ENCODE assay signal across 8 cellular contexts in genomic region chr14:61281186-61281676, GRCh38. TPM values are rescaled to one million over a fixed set of nuclear protein-coding genes. Genes with fewer than 3 reads are reported as not detected.
A peak's percentile ranks its signal among the peaks of the same experiment; 100 is the strongest.
DNase-seq lines count a peak whose midpoint lies in the region; ATAC-seq and TF ChIP-seq lines count a peak whose summit lies in the region.

A gene with protein sequence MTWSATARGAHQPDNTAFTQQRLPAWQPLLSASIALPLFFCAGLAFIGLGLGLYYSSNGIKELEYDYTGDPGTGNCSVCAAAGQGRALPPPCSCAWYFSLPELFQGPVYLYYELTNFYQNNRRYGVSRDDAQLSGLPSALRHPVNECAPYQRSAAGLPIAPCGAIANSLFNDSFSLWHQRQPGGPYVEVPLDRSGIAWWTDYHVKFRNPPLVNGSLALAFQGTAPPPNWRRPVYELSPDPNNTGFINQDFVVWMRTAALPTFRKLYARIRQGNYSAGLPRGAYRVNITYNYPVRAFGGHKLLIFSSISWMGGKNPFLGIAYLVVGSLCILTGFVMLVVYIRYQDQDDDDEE (minus strand): TSS chr14:61281338. CDS start chr14:61281147, 191 bp downstream.

- H3K56ac ChIP-seq in mesendoderm (ENCODE audit: low read length), result peak within 1 kb of the TSS; percentile 91

- ATAC-seq in HCT116 (no peak), PC-3 (peak; percentile 48)
- peak; percentile 30 for ATAC-seq in central memory CD8-positive, alpha-beta T cell (replicated peaks; ENCODE audit: extremely low read depth, poor library complexity, severe bottlenecking)

- H4K20me1 ChIP-seq in HCT116 (ENCODE audit: insufficient read depth) (no peaks in the 10 kb centered on the region), PC-3 (ENCODE audit: low read length) (peaks cover 31% of the 10 kb centered on the region)

- BruUV-seq in HCT116 (replicated peaks; lab: Mats Ljungman, UMichigan) (no TSS peak), PC-3 (replicated peaks; lab: Mats Ljungman, UMichigan) (no TSS peak)

- H3K9me2 ChIP-seq in HCT116 (ENCODE audit: insufficient read depth) (no peaks in the 10 kb centered on the region), PC-3 (replicated peaks; ENCODE audit: low read length) (no peaks in the 10 kb centered on the region)

- H2AFZ ChIP-seq in HCT116 (ENCODE audit: low read depth, low read length, poor library complexity, severe bottlenecking) (peak within 1 kb of the TSS; percentile 26), PC-3 (ENCODE audit: low read length) (peak within 1 kb of the TSS; percentile 81)

- DNase-seq in HCT116 (ENCODE audit: low read depth, low spot score) (no peak), PC-3 (peak; percentile 99), mesendoderm (peak; percentile 89), thyroid gland (peak; percentile 94 to 96), SW 1271 (lab: John Stamatoyannopoulos, UW) (no peak), DMS114 treated with DMSO at 0.1 percent for 48 hours (lab: John Stamatoyannopoulos, UW; ENCODE audit: unreplicated experiment) (no peak)
- DNase-seq in central memory CD8-positive, alpha-beta T cell (ENCODE audit: low spot score in 2 of 2), result peak in 1 of 2 donors; percentile 21
- no peak for DNase-seq in effector CD8-positive, alpha-beta T cell (lab: John Stamatoyannopoulos, UW)

- CTCF ChIA-PET in HCT116 (lab: Charles Lee) (interaction anchor here (0.7 to 1.0 kb wide), 2 partner anchors 8 to 15 kb away, joined by 3 read pairs; no protein-coding TSS in a partner anchor), PC-3 (lab: Charles Lee) (interaction anchor here (0.6 to 2.3 kb wide), 5 partner anchors 10 to 294 kb away, joined by 3 to 16 read pairs (median 5); no protein-coding TSS in a partner anchor)

- no peaks in the 10 kb centered on the region for H3K9me3 Mint-ChIP-seq in central memory CD8-positive, alpha-beta T cell

- no peak within 1 kb of the TSS for H2BK15ac ChIP-seq in mesendoderm (replicated peaks; ENCODE audit: low read depth)

- no peak within 1 kb of the TSS for H3K9ac ChIP-seq in HCT116 (ENCODE audit: low read length)
- peak within 1 kb of the TSS; percentile 88 for H3K9ac ChIP-seq in PC-3 (ENCODE audit: low read length)
- H3K9ac ChIP-seq in mesendoderm (ENCODE audit: low read length), result peak within 1 kb of the TSS; percentile 71

- H3K27me3 Mint-ChIP-seq in central memory CD8-positive, alpha-beta T cell, result no peaks in the 10 kb centered on the region

- no peak within 1 kb of the TSS for H3K23ac ChIP-seq in mesendoderm (ENCODE audit: low read length)

- H3K79me1 ChIP-seq in mesendoderm (ENCODE audit: low read length), result no peaks in the 10 kb centered on the region

- H3K79me2 ChIP-seq in HCT116 (ENCODE audit: insufficient read depth, low read length), result no peaks in the 10 kb centered on the region
- H3K79me2 ChIP-seq in PC-3 (ENCODE audit: low read length), result peaks cover 35% of the 10 kb centered on the region
- H3K79me2 ChIP-seq in mesendoderm (ENCODE audit: control insufficient read depth, insufficient read depth, low read length), result no peaks in the 10 kb centered on the region

- H3K9me3 ChIP-seq in HCT116 (ENCODE audit: control insufficient read depth in 1 of 2, insufficient read depth in 1 of 2, low read depth in 1 of 2, low read length in 2 of 2) (no peaks in the 10 kb centered on the region; a peak in 1 of 4 replicates), PC-3 (ENCODE audit: low read length) (no peaks in the 10 kb centered on the region), thyroid gland (no peaks in the 10 kb centered on the region)

- no peaks in the 10 kb centered on the region for H3K36me3 ChIP-seq in HCT116 (ENCODE audit: control insufficient read depth in 1 of 2, insufficient read depth in 2 of 2, low read length in 2 of 2)
- no peaks in the 10 kb centered on the region for H3K36me3 ChIP-seq in PC-3 (ENCODE audit: low read depth, low read length)
- H3K36me3 ChIP-seq in mesendoderm (ENCODE audit: control insufficient read depth, insufficient read depth, low read length), result no peaks in the 10 kb centered on the region
- no peaks in the 10 kb centered on the region for H3K36me3 ChIP-seq in thyroid gland

- H3K4me2 ChIP-seq in HCT116 (ENCODE audit: low read length) (no peak within 1 kb of the TSS), PC-3 (ENCODE audit: low read length) (peak within 1 kb of the TSS; percentile 83), mesendoderm (ENCODE audit: low read length) (peak within 1 kb of the TSS; percentile 82)

- WGBS in mesendoderm (ENCODE audit: extremely low coverage, insufficient coverage, low lambda C conversion rate), result no CpG with 5 or more reads among the region's 36 CpGs
- WGBS in thyroid gland, 2 donors, result 11 to 30% methylated on average over 9 to 10 of the region's 36 CpGs

- H4K5ac ChIP-seq in mesendoderm (ENCODE audit: low read length), result no peak within 1 kb of the TSS

- H3K27me3 ChIP-seq in HCT116 (ENCODE audit: insufficient read depth, low read length), result no peaks in the 10 kb centered on the region
- H3K27me3 ChIP-seq in PC-3 (ENCODE audit: low read length), result no peaks in the 10 kb centered on the region
- no peaks in the 10 kb centered on the region for H3K27me3 ChIP-seq in mesendoderm (ENCODE audit: insufficient read depth, low read length, poor library complexity)
- no peaks in the 10 kb centered on the region for H3K27me3 ChIP-seq in thyroid gland

- H2BK120ac ChIP-seq in mesendoderm (ENCODE audit: low read depth, low read length), result no peak within 1 kb of the TSS

- H3K4ac ChIP-seq in mesendoderm (ENCODE audit: low read depth, low read length), result no peak within 1 kb of the TSS

- H3K36me3 Mint-ChIP-seq in central memory CD8-positive, alpha-beta T cell (ENCODE audit: insufficient read depth), result peaks cover 6% of the 10 kb centered on the region

- H3F3A ChIP-seq in PC-3 (ENCODE audit: low read length, unreplicated experiment), result peaks cover 6% of the 10 kb centered on the region

- TF ChIP-seq POLR2A in HCT116 (IDR thresholded peaks at IDR 0.05; ENCODE audit: borderline replicate concordance, extremely low read depth, insufficient read depth, insufficient read length) (no peak), thyroid gland (IDR thresholded peaks at IDR 0.05) (peak; percentile 54 to 94)

- TF ChIP-seq CTCF in HCT116 (IDR thresholded peaks at IDR 0.05 in 2 of 3, conservative IDR thresholded peaks at IDR 0.05 in 1 of 3; ENCODE audit: borderline replicate concordance in 1 of 3, insufficient read depth in 1 of 3, low read depth in 2 of 3, low read length in 2 of 3), result no peak
- TF ChIP-seq CTCF in PC-3 (conservative IDR thresholded peaks at IDR 0.05; ENCODE audit: low read depth, low read length), result no peak
- no peak for TF ChIP-seq CTCF in thyroid gland (IDR thresholded peaks at IDR 0.05)

- H3K4me1 ChIP-seq in HCT116 (ENCODE audit: control insufficient read depth in 1 of 2, insufficient read depth in 2 of 2, low read length in 2 of 2) (peaks cover 0 to under 1% of the 10 kb centered on the region in 2 experiments; a peak in 1 of 4 replicates), PC-3 (ENCODE audit: insufficient read depth, low read length) (peaks cover 63% of the 10 kb centered on the region), mesendoderm (ENCODE audit: control insufficient read depth, low read depth, low read length) (no peaks in the 10 kb centered on the region), thyroid gland (peaks cover 0 to 23% of the 10 kb centered on the region in 2 donors)

- POLR2A ChIA-PET in HCT116 (lab: Charles Lee) (no interaction called here), PC-3 (lab: Charles Lee; ENCODE audit: unreplicated experiment) (interaction anchor here (0.5 to 0.7 kb wide), 3 partner anchors 10 to 632 kb away, joined by 3 to 4 read pairs (median 3); no protein-coding TSS in a partner anchor)

- H3K27ac Mint-ChIP-seq in central memory CD8-positive, alpha-beta T cell (ENCODE audit: low read depth), result peak within 1 kb of the TSS; percentile 94

- no peak for TF ChIP-seq RAD21 in HCT116 (IDR thresholded peaks at IDR 0.05; ENCODE audit: low read depth)

- no peak within 1 kb of the TSS for H2AK5ac ChIP-seq in mesendoderm (ENCODE audit: low read length)

- intact Hi-C loops in HCT116 (cut with micrococcal nuclease), result no loop called here
- intact Hi-C loops in PC-3 (cut with micrococcal nuclease), result no loop called here
- intact Hi-C loops in thyroid gland (cut with DNase I), result no loop called here

- H3K4me1 Mint-ChIP-seq in central memory CD8-positive, alpha-beta T cell, result peaks cover 32% of the 10 kb centered on the region

- H3K27ac ChIP-seq in HCT116 (ENCODE audit: low read depth, low read length), result no peak within 1 kb of the TSS
- peak within 1 kb of the TSS; percentile 82 for H3K27ac ChIP-seq in PC-3 (ENCODE audit: low read length)
- H3K27ac ChIP-seq in mesendoderm (ENCODE audit: low read depth, low read length), result no peak within 1 kb of the TSS
- H3K27ac ChIP-seq in thyroid gland, result peak within 1 kb of the TSS; percentile 82 to 99 (median 98)

- H4K8ac ChIP-seq in mesendoderm (ENCODE audit: low read depth, low read length), result no peak within 1 kb of the TSS

- H3K4me3 ChIP-seq in HCT116 (replicated peaks in 1 of 2; ENCODE audit: low read depth in 1 of 2, low read length in 2 of 2) (no peak within 1 kb of the TSS), PC-3 (ENCODE audit: low read length) (peak within 1 kb of the TSS; percentile 85), mesendoderm (ENCODE audit: low read length) (peak within 1 kb of the TSS; percentile 58), thyroid gland (replicated peaks in 1 of 3) (peak within 1 kb of the TSS; percentile 6 to 67 (median 57))

- no peak within 1 kb of the TSS for H2BK5ac ChIP-seq in mesendoderm (ENCODE audit: low read length)

- RAD21 ChIA-PET in HCT116 (lab: Charles Lee; ENCODE audit: low non-redundant PET in 1 of 2, low total read pairs in 2 of 2, uncharacterized antibody in 2 of 2, unreplicated experiment in 2 of 2), result interaction anchor here in 1 of 2 experiments (0.6 kb wide), 1 partner anchor 33 kb away, joined by 3 read pairs; no protein-coding TSS in a partner anchor

- H3K18ac ChIP-seq in mesendoderm (ENCODE audit: low read length), result peak within 1 kb of the TSS; percentile 12

- H3K4me3 Mint-ChIP-seq in central memory CD8-positive, alpha-beta T cell, result peak within 1 kb of the TSS; percentile 89

TF ChIP-seq in HCT116, 20 proteins besides CTCF, POLR2A, EP300 and RAD21 (continues in another document):
- TF ChIP-seq YY1 (IDR thresholded peaks at IDR 0.05; ENCODE audit: extremely low read depth, insufficient replicate concordance, low read depth, low read length), result no peak
- no peak for TF ChIP-seq EGR1 (IDR thresholded peaks at IDR 0.05; ENCODE audit: low read depth)

RNA-seq across cellular contexts. Expression of the gene that starts here (rescaled TPM):
- total RNA-seq in HCT116 (2021; ENCODE audit: unreplicated experiment) (0.12 TPM), PC-3 (2014; rRNA removed) (70.6 and 85.3 TPM in 2 replicates), thyroid gland (100 to 1,000 TPM in 3 of 4 donors, 10 to 100 TPM in 1; 91.0 to 153 (median 124) TPM)
- polyA plus RNA-seq in HCT116 (2012), result not detected in 2 replicates
- 9.9 TPM for polyA plus RNA-seq in mesendoderm (2013, experiment 1 of 2)
- 9.9 TPM for polyA plus RNA-seq in mesendoderm (2013, experiment 2 of 2)

Comparison
In these comparisons a context has a peak if more than half of its experiments do, and no peak if none do; other contexts are left out.
1. RNA of the gene that starts here (total RNA-seq): 91.0 to 153 TPM in thyroid gland and 70.6 to 85.3 TPM in PC-3; 0.12 TPM in HCT116 (single experiment); every median in the first group is over 10 times any median in the second.
2. DNase-seq: peak in PC-3 (single experiment), mesendoderm (single experiment) and thyroid gland (2 of 2); none in HCT116 (single experiment), effector CD8-positive, alpha-beta T cell (single experiment), SW 1271 (0 of 2) and DMS114 treated with DMSO at 0.1 percent for 48 hours (single experiment).
3. H3K27ac ChIP-seq: peak in PC-3 (single experiment) and thyroid gland (3 of 3); none in HCT116 (single experiment) and mesendoderm (single experiment).
4. H3K4me3 ChIP-seq: peak in PC-3 (single experiment), mesendoderm (single experiment) and thyroid gland (3 of 3); none in HCT116 (0 of 2).